Comparison of ENCODE assay signal across 29 cellular contexts in the genomic region with DNA sequence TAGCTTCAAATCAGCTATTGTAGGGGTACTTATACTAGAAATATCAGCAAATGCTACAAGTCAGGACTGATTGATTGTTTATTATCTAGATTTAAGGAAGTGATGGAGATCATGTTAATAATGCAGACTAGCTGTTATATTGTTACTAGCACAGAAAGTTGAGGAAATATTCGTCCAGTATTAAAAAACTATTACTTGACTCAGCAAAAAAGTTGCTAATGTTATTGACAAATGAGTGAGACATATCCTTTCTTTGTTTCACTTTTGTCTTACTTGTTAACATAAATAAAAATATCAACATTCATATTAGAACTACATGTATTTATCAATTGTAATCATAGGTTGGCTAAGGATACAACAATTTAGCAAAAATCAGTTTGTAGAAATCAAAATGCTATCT.
"Had no signal": no experiment of that assay in that cellular context is flagged by ENCODE, and none has a peak within 500 bp of the region (broad histone marks: within the 10 kb centered on the region; RNA-seq: fewer than 3 reads in every experiment).

No MANE protein-coding gene starts in this region.

- H3K9me3 ChIP-seq: ascending aorta had no signal

- ATAC-seq: activated CD8-positive, alpha-beta memory T cell treated with anti-CD3 and anti-CD28 coated beads, Interleukin-2, amount 10 ng/mL, durations not matched to agents 7 days and 5 days; activated CD8-positive, alpha-beta T cell treated with anti-CD3 and anti-CD28 coated beads, Interleukin-2, amount 10 ng/mL, durations not matched to agents 7 days and 5 days; activated naive CD8-positive, alpha-beta T cell treated with anti-CD3 and anti-CD28 coated beads, Interleukin-2, amount 50 U/mL, for 24 hours had no signal

- H3K27ac ChIP-seq: ascending aorta, cardiac muscle cell, VCaP had no signal

- H3K27me3 ChIP-seq: ascending aorta, cardiac muscle cell had no signal

- H3K36me3 ChIP-seq: ascending aorta, cardiac muscle cell had no signal

- DNase-seq: activated B cell treated with CpG ODN at 0.5 μM for 24 hours; activated CD4-positive, alpha-beta memory T cell treated with anti-CD3 and anti-CD28 coated beads, Interleukin-2, amount 10 ng/mL, durations not matched to agents 7 days and 5 days; activated CD4-positive, alpha-beta T cell treated with anti-CD3 and anti-CD28 coated beads for 4 hours; activated CD4-positive, alpha-beta T cell treated with anti-CD3 and anti-CD28 coated beads, Interleukin-2, amount 10 ng/mL, durations not matched to agents 7 days and 5 days; activated CD4-positive, alpha-beta T cell treated with anti-CD3 and anti-CD28 coated beads, Interleukin-2, amount 50 U/mL, for 48 hours; activated CD4-positive, CD25-positive, alpha-beta regulatory T cell treated with anti-CD3 and anti-CD28 coated beads, Interleukin-2, amount 50 U/mL, for 72 hours; activated CD8-positive, alpha-beta memory T cell treated with anti-CD3 and anti-CD28 coated beads for 24 hours; activated CD8-positive, alpha-beta memory T cell treated with anti-CD3 and anti-CD28 coated beads, Interleukin-2, amount 10 ng/mL, durations not matched to agents 7 days and 5 days; activated CD8-positive, alpha-beta memory T cell treated with anti-CD3 and anti-CD28 coated beads, Interleukin-2, amount 50 U/mL, for 48 hours; activated CD8-positive, alpha-beta T cell treated with anti-CD3 and anti-CD28 coated beads, Interleukin-2, amount 10 ng/mL, durations not matched to agents 7 days and 5 days; activated effector memory CD4-positive, alpha-beta T cell treated with Interleukin-2 at 50 U/mL for 16 hours; activated gamma-delta T cell; activated naive CD4-positive, alpha-beta T cell treated with anti-CD3 and anti-CD28 coated beads, Interleukin-2, amount 10 ng/mL, durations not matched to agents 7 days and 5 days; activated naive CD4-positive, alpha-beta T cell treated with Interleukin-2 at 50 U/mL for 16 hours; activated naive CD8-positive, alpha-beta T cell treated with anti-CD3 and anti-CD28 coated beads, Interleukin-2, amount 10 ng/mL, durations not matched to agents 7 days and 5 days; activated naive CD8-positive, alpha-beta T cell treated with anti-CD3 and anti-CD28 coated beads, Interleukin-2, amount 50 U/mL, for 24 hours; activated T-cell treated with anti-CD3 and anti-CD28 coated beads, Interleukin-2, amount 50 U/mL, for 24 hours; activated T-cell treated with anti-CD3 and anti-CD28 coated beads, Interleukin-2, amount 50 U/mL, for 48 hours; amygdala; anterior cingulate cortex; caudate nucleus; cerebellar nuclear complex; T-helper 2 cell; T-helper 9 cell had no signal

- FAIRE-seq: bronchial epithelial cell, TTC549 had no signal

- H3K4me3 ChIP-seq: ascending aorta, cardiac muscle cell had no signal

- H3K4me1 ChIP-seq: ascending aorta had no signal
